ENCODE assay signal across 10 cellular contexts in the genomic region with DNA sequence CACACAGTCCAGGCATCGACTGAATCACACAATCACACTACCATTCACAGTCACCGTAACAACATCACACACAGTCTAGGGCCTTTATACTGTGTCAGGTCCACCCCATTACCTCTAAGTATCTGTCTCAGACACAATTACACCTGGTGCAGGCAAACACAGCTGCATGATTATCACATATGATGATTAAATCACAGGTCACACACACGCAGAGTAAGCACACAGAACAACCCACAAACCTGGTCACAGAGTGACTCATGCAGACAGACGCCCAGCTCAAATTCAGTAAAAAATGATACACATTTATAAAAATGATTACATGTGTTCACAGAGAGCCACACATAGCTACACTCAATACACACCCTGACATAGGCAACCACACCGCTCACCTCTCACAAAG. TPM values are rescaled to one million over a fixed set of nuclear protein-coding genes. Genes with fewer than 3 reads are reported as not detected.
DNase-seq lines count a peak whose midpoint lies in the region; ATAC-seq, FAIRE-seq and TF ChIP-seq lines count a peak whose summit lies in the region.
"Had no signal": no experiment of that assay in that cellular context is flagged by ENCODE, and none has a peak within 500 bp of the region (broad histone marks: within the 10 kb centered on the region; RNA-seq: fewer than 3 reads in every experiment).

No MANE protein-coding gene starts in this region.

- no TSS peak for BruUV-seq in IMR-90 (replicated peaks; lab: Mats Ljungman, UMichigan)

- no peak overlapping the region for H3K4me3 Mint-ChIP-seq in astrocyte (ENCODE audit: unreplicated experiment)

- H3K4me3 ChIP-seq in IMR-90 (ENCODE audit: insufficient read depth, low read depth, low read length) (peak overlapping the region; percentile 32), astrocyte (ENCODE audit: insufficient read depth, low read depth, low read length) (peak overlapping the region; percentile 84), mesodermal cell (ENCODE audit: extremely low read depth, insufficient read depth, low read length, poor library complexity, severe bottlenecking) (peak overlapping the region; percentile 67)

- peaks cover 26 to 69% of the 10 kb centered on the region in 2 experiments for H3K79me1 ChIP-seq in IMR-90 (ENCODE audit: low read depth in 1 of 2, low read length in 2 of 2)

- dilution Hi-C loops in IMR-90 (cut with HindIII; ENCODE audit: low sequenced_read_pairs, unreplicated experiment) = no loop called here

- no peak for TF ChIP-seq POLR2A in IMR-90 (IDR thresholded peaks at IDR 0.05; ENCODE audit: low read depth, low read length)

- no peaks in the 10 kb centered on the region for H3K9me3 Mint-ChIP-seq in astrocyte (ENCODE audit: unreplicated experiment)

- no peaks in the 10 kb centered on the region for H3K27me3 Mint-ChIP-seq in astrocyte (ENCODE audit: low read depth, unreplicated experiment)

- H3K9me1 ChIP-seq in IMR-90 (ENCODE audit: insufficient read depth, low read length) = peaks cover 12% of the 10 kb centered on the region

- no peak overlapping the region for H2BK120ac ChIP-seq in IMR-90 (ENCODE audit: low read depth, low read length)

- no peak overlapping the region for H2BK15ac ChIP-seq in IMR-90 (ENCODE audit: low read depth, low read length)

- CTCF ChIA-PET in IMR-90 (lab: Yijun Ruan, JAX) = no interaction called here

- peak overlapping the region; percentile 52; the same call in 1 of the 2 replicates for H3K23ac ChIP-seq in IMR-90 (ENCODE audit: low read depth, low read length)

- no peak overlapping the region for H3K27ac Mint-ChIP-seq in astrocyte (ENCODE audit: unreplicated experiment)

- H3K4me1 ChIP-seq in IMR-90 (ENCODE audit: control insufficient read depth, insufficient read depth, low read length) (peaks cover 2% of the 10 kb centered on the region; the same call in 1 of the 2 replicates), astrocyte (ENCODE audit: insufficient read depth, low read length) (peaks cover 25% of the 10 kb centered on the region), mesodermal cell (ENCODE audit: control insufficient read depth, insufficient read depth, low read length, poor library complexity, severe bottlenecking) (peaks cover 18% of the 10 kb centered on the region)

- POLR2A ChIA-PET in IMR-90 (lab: Charles Lee; ENCODE audit: unreplicated experiment) = no interaction called here

- intact Hi-C loops in IMR-90 (cut with micrococcal nuclease) = loop anchor here (2.0 kb wide), 1 partner anchor 21 kb away; no protein-coding TSS in a partner anchor

- H3K36me3 Mint-ChIP-seq in astrocyte (ENCODE audit: low read depth, unreplicated experiment) = peaks cover 6% of the 10 kb centered on the region

- ATAC-seq in IMR-90 (ENCODE audit: low read depth) = no peak
- no peak for ATAC-seq in GM18867 (IDR thresholded peaks at IDR 0.05; ENCODE audit: unreplicated experiment)

- no peaks in the 10 kb centered on the region for H3K9me3 ChIP-seq in IMR-90 (ENCODE audit: control insufficient read depth, insufficient read depth, low read length)
- no peaks in the 10 kb centered on the region for H3K9me3 ChIP-seq in astrocyte (ENCODE audit: insufficient read depth, low read depth, low read length)
- no peaks in the 10 kb centered on the region for H3K9me3 ChIP-seq in mesodermal cell (ENCODE audit: control insufficient read depth, low read length)

- H4K20me1 ChIP-seq in IMR-90 (ENCODE audit: insufficient read depth, low read length) (peaks cover 2% of the 10 kb centered on the region; the same call in 1 of the 2 replicates), astrocyte (ENCODE audit: insufficient read depth, low read length) (peaks cover 47% of the 10 kb centered on the region)

- H2AFZ ChIP-seq in IMR-90 (replicated peaks; ENCODE audit: low read length, poor library complexity) (no peak overlapping the region), astrocyte (ENCODE audit: low read depth, low read length) (no peak overlapping the region)

- peaks cover 4% of the 10 kb centered on the region for H3K4me1 Mint-ChIP-seq in astrocyte (ENCODE audit: low read depth, unreplicated experiment)

- in situ Hi-C loops in IMR-90 (cut with MboI; ENCODE audit: low sequenced_read_pairs) (no loop called here), GM13976 (cut with MboI; ENCODE audit: low sequenced_read_pairs, unreplicated experiment) (no loop called here)

- no peak for TF ChIP-seq RAD21 in IMR-90 (IDR thresholded peaks at IDR 0.05; ENCODE audit: low read length)

- no peak overlapping the region for H3K27ac ChIP-seq in IMR-90 (ENCODE audit: insufficient read depth, low read length)
- H3K27ac ChIP-seq in astrocyte (ENCODE audit: low read depth, low read length) = no peak overlapping the region
- no peak overlapping the region for H3K27ac ChIP-seq in mesodermal cell (ENCODE audit: low read depth, low read length, severe bottlenecking)

- no peak overlapping the region for H3K4ac ChIP-seq in IMR-90 (ENCODE audit: low read depth, low read length)

- H3K79me2 ChIP-seq in astrocyte (ENCODE audit: insufficient read depth, low read length) = peaks cover 49% of the 10 kb centered on the region

- DNase-seq in COLO668 (lab: John Stamatoyannopoulos, UW; ENCODE audit: unreplicated experiment) (peak; percentile 50), IMR-90 (peak; percentile 57), astrocyte (ENCODE audit: low read depth) (peak; percentile 29), NCI-H128 (lab: John Stamatoyannopoulos, UW; ENCODE audit: unreplicated experiment) (no peak), GM13976 (ENCODE audit: low spot score) (no peak)
- no peak for DNase-seq in central memory CD4-positive, alpha-beta T cell
- DNase-seq: occipital lobe, SHP77 treated with DMSO at 0.1 percent for 48 hours had no signal

- H3K36me3 ChIP-seq in IMR-90 (ENCODE audit: control insufficient read depth, insufficient read depth, low read length) (peaks cover 2% of the 10 kb centered on the region; the same call in 1 of the 2 replicates), astrocyte (ENCODE audit: insufficient read depth, low read length) (no peaks in the 10 kb centered on the region), mesodermal cell (ENCODE audit: control insufficient read depth, insufficient read depth, low read length) (no peaks in the 10 kb centered on the region)

- H2BK20ac ChIP-seq in IMR-90 (ENCODE audit: low read depth, low read length) = no peak overlapping the region

- 100% methylated on average over 1 of the region's 5 CpGs; no CpG with 5 or more reads in 1 of the 2 experiments for WGBS in IMR-90 (ENCODE audit: extremely low coverage in 2 of 2, insufficient read length in 1 of 2), 2 experiments
- 93 to 100% methylated on average over 2 to 3 of the region's 5 CpGs for WGBS in mesodermal cell (ENCODE audit: insufficient coverage in 2 of 2), 2 experiments

- no peak overlapping the region for H4K5ac ChIP-seq in IMR-90 (ENCODE audit: low read depth, low read length)

- no peak for FAIRE-seq in astrocyte (lab: Jason Lieb, UNC)

- H2AK5ac ChIP-seq in IMR-90 (ENCODE audit: low read depth, low read length) = 0 out of 2 replicates have a peak overlapping the region, but pooled peaks have one; percentile 5

- no peak overlapping the region for H4K91ac ChIP-seq in IMR-90 (ENCODE audit: insufficient read depth, low read depth, low read length)

- H3K18ac ChIP-seq in IMR-90 (ENCODE audit: low read depth, low read length) = no peak overlapping the region

- H3K4me2 ChIP-seq in IMR-90 (ENCODE audit: low read depth, low read length) = peak overlapping the region; percentile 87
- peak overlapping the region; percentile 88 for H3K4me2 ChIP-seq in astrocyte (ENCODE audit: low read length)

- TF ChIP-seq CTCF in IMR-90 (conservative IDR thresholded peaks at IDR 0.05; ENCODE audit: low read depth, low read length) (no peak), astrocyte (IDR thresholded peaks at IDR 0.05; ENCODE audit: insufficient read depth, low read depth, low read length) (no peak), GM13976 (IDR thresholded peaks at IDR 0.05; ENCODE audit: borderline replicate concordance, control extremely low read depth, extremely low read depth, insufficient read depth, missing control alignments) (no peak)

- H3K9ac ChIP-seq in IMR-90 (ENCODE audit: low read depth, low read length) (peak overlapping the region; percentile 47), astrocyte (ENCODE audit: low read length) (peak overlapping the region; percentile 88)

- no peak overlapping the region for H3K14ac ChIP-seq in IMR-90 (replicated peaks; ENCODE audit: low read depth, low read length)

- H2AK9ac ChIP-seq in IMR-90 (replicated peaks; ENCODE audit: low read depth, low read length, poor library complexity) = peak overlapping the region; percentile 44

- no peaks in the 10 kb centered on the region for H3K27me3 ChIP-seq in IMR-90 (ENCODE audit: control insufficient read depth, insufficient read depth, low read length)
- H3K27me3 ChIP-seq in astrocyte (ENCODE audit: insufficient read depth, low read length) = no peaks in the 10 kb centered on the region

- H2BK5ac ChIP-seq in IMR-90 (ENCODE audit: low read depth, low read length, poor library complexity, severe bottlenecking) = no peak overlapping the region

- H4K8ac ChIP-seq in IMR-90 (ENCODE audit: low read depth in 2 of 2, low read length in 2 of 2) = no peak overlapping the region

- H3K56ac ChIP-seq in IMR-90 (ENCODE audit: extremely low read depth, insufficient read depth, low read length) = no peak overlapping the region

RNA-seq across cellular contexts. Expression of gene ZSCAN22, which starts 1.2 kb away (rescaled TPM):
- 1.9 and 2.5 TPM in 2 replicates for total RNA-seq in IMR-90 (2012; rRNA removed)
- polyA plus RNA-seq in IMR-90 (2012; rRNA removed) = 1.8 and 2.2 TPM in 2 replicates
- polyA plus RNA-seq in IMR-90 (2012; cell fraction: cytosol; rRNA removed) = 1.1 and 1.4 TPM in 2 replicates
- 1.7 and 2.3 TPM in 2 replicates for polyA plus RNA-seq in IMR-90 (2012; cell fraction: nucleus; rRNA removed; ENCODE audit: low replicate concordance)
- 2.7 and 3.1 TPM in 2 replicates for total RNA-seq in astrocyte
- polyA plus RNA-seq in mesodermal cell (2013, experiment 1 of 2) = 2.5 TPM
- 1.8 TPM for polyA plus RNA-seq in mesodermal cell (2013, experiment 2 of 2)

RNA-seq across cellular contexts. Expression of gene ERVK3-1, which starts 20.4 kb away (rescaled TPM):
- total RNA-seq in IMR-90 (2012; rRNA removed) (30.8 and 33.0 TPM in 2 replicates), astrocyte (34.6 and 40.9 TPM in 2 replicates)
- 34.9 and 39.3 TPM in 2 replicates for polyA plus RNA-seq in IMR-90 (2012; rRNA removed)
- 35.9 and 46.5 TPM in 2 replicates for polyA plus RNA-seq in IMR-90 (2012; cell fraction: cytosol; rRNA removed)
- polyA plus RNA-seq in IMR-90 (2012; cell fraction: nucleus; rRNA removed; ENCODE audit: low replicate concordance) = 33.6 and 98.9 TPM in 2 replicates
- polyA plus RNA-seq in mesodermal cell (2013, experiment 1 of 2) = 28.3 TPM
- 24.7 TPM for polyA plus RNA-seq in mesodermal cell (2013, experiment 2 of 2)

RNA-seq across cellular contexts. Expression of gene A1BG, which starts 27.7 kb away (rescaled TPM):
- total RNA-seq in IMR-90 (2012; rRNA removed) (4.5 and 6.4 TPM in 2 replicates), astrocyte (32.3 and 35.9 TPM in 2 replicates)
- polyA plus RNA-seq in IMR-90 (2012; rRNA removed) = 54.5 and 65.7 TPM in 2 replicates
- polyA plus RNA-seq in IMR-90 (2012; cell fraction: cytosol; rRNA removed) = 40.0 and 43.7 TPM in 2 replicates
- polyA plus RNA-seq in IMR-90 (2012; cell fraction: nucleus; rRNA removed; ENCODE audit: low replicate concordance) = 10.3 and 18.0 TPM in 2 replicates
- polyA plus RNA-seq in mesodermal cell (2013, experiment 1 of 2) = 57.4 TPM
- 41.6 TPM for polyA plus RNA-seq in mesodermal cell (2013, experiment 2 of 2)

RNA-seq across cellular contexts. Expression of gene ZNF497, which starts 36.9 kb away (rescaled TPM):
- total RNA-seq in IMR-90 (2012; rRNA removed) = 0.18 and 0.56 TPM in 2 replicates
- 0.24 and 0.27 TPM in 2 replicates for polyA plus RNA-seq in IMR-90 (2012; rRNA removed)
- polyA plus RNA-seq in IMR-90 (2012; cell fraction: cytosol; rRNA removed) = 0.25 TPM in 2 replicates
- 1.2 and 4.0 TPM in 2 replicates for polyA plus RNA-seq in IMR-90 (2012; cell fraction: nucleus; rRNA removed; ENCODE audit: low replicate concordance)
- 0.43 and 0.55 TPM in 2 replicates for total RNA-seq in astrocyte
- polyA plus RNA-seq in mesodermal cell (2013, experiment 1 of 2) = 1.6 TPM
- 1.2 TPM for polyA plus RNA-seq in mesodermal cell (2013, experiment 2 of 2)

RNA-seq across cellular contexts. Expression of gene ZNF8, which starts 46.9 kb away (rescaled TPM):
- total RNA-seq in IMR-90 (2012; rRNA removed) (3.9 and 4.4 TPM in 2 replicates), astrocyte (10.0 and 10.4 TPM in 2 replicates)
- polyA plus RNA-seq in IMR-90 (2012; rRNA removed) = 1.5 and 2.1 TPM in 2 replicates
- 0.74 and 0.92 TPM in 2 replicates for polyA plus RNA-seq in IMR-90 (2012; cell fraction: cytosol; rRNA removed)
- 5.1 and 8.2 TPM in 2 replicates for polyA plus RNA-seq in IMR-90 (2012; cell fraction: nucleus; rRNA removed; ENCODE audit: low replicate concordance)
- 4.8 TPM for polyA plus RNA-seq in mesodermal cell (2013, experiment 1 of 2)
- 3.9 TPM for polyA plus RNA-seq in mesodermal cell (2013, experiment 2 of 2)

Comparison
In these comparisons a context has a peak if more than half of its experiments do, and no peak if none do; other contexts are left out.
1. DNase-seq: peak in COLO668 (single experiment), IMR-90 (single experiment) and astrocyte (single experiment); none in NCI-H128 (single experiment), central memory CD4-positive, alpha-beta T cell (single experiment) and GM13976 (single experiment).
2. H3K4me3 ChIP-seq: peak in every context shown above with its lines; median percentile 84 in astrocyte; 67 in mesodermal cell; 32 in IMR-90.